ENCODE assay signal across 11 cellular contexts in genomic region chr7:93165447-93165846, GRCh38. TPM values are rescaled to one million over a fixed set of nuclear protein-coding genes. Genes with fewer than 3 reads are reported as not detected.
DNase-seq lines count a peak whose midpoint lies in the region; ATAC-seq, FAIRE-seq and TF ChIP-seq lines count a peak whose summit lies in the region.
"Had no signal": no experiment of that assay in that cellular context is flagged by ENCODE, and none has a peak within 500 bp of the region (broad histone marks: within the 10 kb centered on the region; RNA-seq: fewer than 3 reads in every experiment).

No MANE protein-coding gene starts in this region.

- no peaks in the 10 kb centered on the region for H3K79me2 ChIP-seq in K562 (ENCODE audit: control insufficient read depth, insufficient read depth, low read length)

- no peak for TF ChIP-seq POLR2A in K562 (conservative IDR thresholded peaks at IDR 0.05)

- TF ChIP-seq CTCF in K562 (IDR thresholded peaks at IDR 0.05 in 2 of 3, conservative IDR thresholded peaks at IDR 0.05 in 1 of 3; ENCODE audit: insufficient read depth in 2 of 3, low read depth in 1 of 3, low read length in 3 of 3), result no peak

- TF ChIP-seq RAD21 in K562 (CRISPR knock-in tag; conservative IDR thresholded peaks at IDR 0.05 in 1 of 2, IDR thresholded peaks at IDR 0.05 in 1 of 2), result no peak

- no peaks in the 10 kb centered on the region for H3K36me3 ChIP-seq in K562 (ENCODE audit: control insufficient read depth, insufficient read depth, low read length)

- peak; percentile 99 for ATAC-seq in GM18502 (IDR thresholded peaks at IDR 0.05; ENCODE audit: poor library complexity, unreplicated experiment)
- peak; percentile 99 for ATAC-seq in GM21423 (IDR thresholded peaks at IDR 0.05; ENCODE audit: unreplicated experiment)
- ATAC-seq in HG03159 (IDR thresholded peaks at IDR 0.05; ENCODE audit: unreplicated experiment), result peak; percentile 100
- ATAC-seq in K562, result no peak

- H3K4me2 ChIP-seq in K562 (ENCODE audit: insufficient read depth, low read length), result no peak overlapping the region

- intact Hi-C loops in K562 (cut with micrococcal nuclease), result no loop called here

- no peaks in the 10 kb centered on the region for H4K20me1 ChIP-seq in K562 (replicated peaks; ENCODE audit: control insufficient read depth, insufficient read depth, low read length)

- no peak for TF ChIP-seq EP300 in K562 (IDR thresholded peaks at IDR 0.05; ENCODE audit: low read length)

- in situ Hi-C loops in K562 (cut with MboI), result no loop called here

- WGBS in K562 (ENCODE audit: insufficient coverage, low coverage, missing lambda C conversion rate), result 0% methylated on average over 1 of the region's 1 CpG

- FAIRE-seq in K562 (lab: Jason Lieb, UNC), result peak; percentile 23
- FAIRE-seq: G401.6 had no signal

- DNase-seq in K562 (ENCODE audit: extremely low read depth in 1 of 4, low spot score in 3 of 4) (no peak), occipital lobe (lab: John Stamatoyannopoulos, UW) (no peak), amniotic stem cell (lab: John Stamatoyannopoulos, UW) (no peak), SK-N-DZ (ENCODE audit: low spot score) (no peak), NCI-H1048 (lab: John Stamatoyannopoulos, UW) (no peak)
- DNase-seq: NCI-H1417 had no signal

- H3K9me3 ChIP-seq in K562 (replicated peaks; ENCODE audit: control insufficient read depth, insufficient read depth, low read depth, low read length), result no peaks in the 10 kb centered on the region

- no peaks in the 10 kb centered on the region for H3K4me1 ChIP-seq in K562 (replicated peaks in 1 of 2; ENCODE audit: control insufficient read depth in 2 of 2, insufficient read depth in 2 of 2, low read length in 2 of 2)

- no TSS peak for BruUV-seq in K562 (replicated peaks; lab: Mats Ljungman, UMichigan)

- H3K27ac ChIP-seq in K562 (ENCODE audit: extremely low read depth, low read depth, low read length), result no peak overlapping the region
- H3K27ac ChIP-seq: VCaP had no signal

- H2AFZ ChIP-seq in K562 (ENCODE audit: low read depth, low read length), result no peak overlapping the region

- H3K9me1 ChIP-seq in K562 (ENCODE audit: control insufficient read depth, insufficient read depth, low read length), result no peaks in the 10 kb centered on the region

- CTCF ChIA-PET in K562 (lab: Yijun Ruan, JAX; ENCODE audit: low intra/inter-chr PET ratio), result interaction anchor here (0.6 kb wide), 1 partner anchor 574 kb away, joined by 4 read pairs; no protein-coding TSS in a partner anchor

- H3K9ac ChIP-seq in K562 (ENCODE audit: insufficient read depth in 1 of 2, low read depth in 2 of 2, low read length in 2 of 2), result no peak overlapping the region

- POLR2A ChIA-PET in K562 (lab: Yijun Ruan, JAX), result no interaction called here

- no peaks in the 10 kb centered on the region for H3K27me3 ChIP-seq in K562 (ENCODE audit: control insufficient read depth in 2 of 2, insufficient read depth in 2 of 2, low read length in 2 of 2)

- no peak overlapping the region for H3K4me3 ChIP-seq in K562

TF ChIP-seq in K562, 482 proteins besides CTCF, POLR2A, EP300 and RAD21:
- TF ChIP-seq RFX1 (IDR thresholded peaks at IDR 0.05) (no peak), TCF7 (IDR thresholded peaks at IDR 0.05; ENCODE audit: borderline replicate concordance) (no peak), HBP1 (CRISPR knock-in tag; IDR thresholded peaks at IDR 0.05) (no peak), SMARCA5 (IDR thresholded peaks at IDR 0.05) (no peak), MBD1 (CRISPR knock-in tag; IDR thresholded peaks at IDR 0.05) (no peak), CEBPB (tag; IDR thresholded peaks at IDR 0.05) (no peak), ZNF140 (CRISPR knock-in tag; IDR thresholded peaks at IDR 0.05) (no peak)

RNA-seq across cellular contexts. Expression of gene SAMD9L, which starts 17.3 kb away (rescaled TPM):
- total RNA-seq in K562 (2011; cell fraction: chromatin; rRNA removed; ENCODE audit: low replicate concordance), result 0.05 and 0.42 TPM in 2 replicates
- total RNA-seq in K562 (2011; cell fraction: nucleolus; rRNA removed), result not detected in 2 replicates
- total RNA-seq in K562 (2011; cell fraction: nucleoplasm; rRNA removed), result not detected in 2 replicates
- 0.41 and 0.59 TPM in 2 replicates for total RNA-seq in K562 (2014; rRNA removed)
- 0.48 and 0.91 TPM in 2 replicates for total RNA-seq in K562 (2014; rRNA removed; fragmentation: Illumina TruSeq; extraction: Trizol)
- 0.87 and 1.0 TPM in 2 replicates for total RNA-seq in K562 (2015; rRNA removed; fragmentation: Illumina TruSeq; extraction: Trizol)
- 0.44 and 0.45 TPM in 2 replicates for total RNA-seq in K562 (2021)
- polyA plus RNA-seq in K562 (2011; rRNA removed), result 0.07 and 0.15 TPM in 2 replicates
- polyA plus RNA-seq in K562 (2011; cell fraction: cytosol; rRNA removed), result under 0.01 TPM in 1 of 2 replicates, not detected in the other
- polyA plus RNA-seq in K562 (2011; cell fraction: nucleus; rRNA removed), result 0.21 and 0.23 TPM in 2 replicates
- 0.53 and 1.3 TPM in 2 replicates for polyA plus RNA-seq in K562 (2012)
- 0.33 and 0.55 TPM in 2 replicates for polyA plus RNA-seq in K562 (2014; fragmentation: Illumina TruSeq; extraction: Trizol)
- under 1 TPM; 0.44 to 0.48 TPM for polyA plus RNA-seq in K562 (2014; fragmentation: Nextera tagmentation; extraction: Ambion mirVana)
- polyA plus RNA-seq in K562 (2014; rRNA removed), result 0.32 and 1.1 TPM in 2 replicates
- polyA minus RNA-seq in K562 (2011; rRNA and poly(A)+ RNA removed), result 0.03 and 0.04 TPM in 2 replicates
- polyA minus RNA-seq in K562 (2011; cell fraction: cytosol; rRNA and poly(A)+ RNA removed), result not detected in 2 replicates
- 0.11 and 0.13 TPM in 2 replicates for polyA minus RNA-seq in K562 (2011; cell fraction: nucleus; rRNA and poly(A)+ RNA removed)
- total RNA-seq in occipital lobe, result 3.7 TPM
- 0.06 and 0.10 TPM in 2 replicates for polyA plus RNA-seq in SK-N-DZ (2014; cell fraction: cytosol; rRNA removed)
- 0.37 and 1.3 TPM in 2 replicates for polyA plus RNA-seq in SK-N-DZ (2014; cell fraction: nucleus; rRNA removed)

RNA-seq across cellular contexts. Expression of gene SAMD9, which starts 47.7 kb away (rescaled TPM):
- total RNA-seq in K562 (2011; cell fraction: chromatin; rRNA removed; ENCODE audit: low replicate concordance), result 0.32 and 1.5 TPM in 2 replicates
- 0.17 and 0.26 TPM in 2 replicates for total RNA-seq in K562 (2011; cell fraction: nucleolus; rRNA removed)
- 0.44 and 0.53 TPM in 2 replicates for total RNA-seq in K562 (2011; cell fraction: nucleoplasm; rRNA removed)
- total RNA-seq in K562 (2014; rRNA removed) (1.6 and 1.9 TPM in 2 replicates), K562 (2014; rRNA removed; fragmentation: Illumina TruSeq; extraction: Trizol) (3.7 and 4.4 TPM in 2 replicates), K562 (2015; rRNA removed; fragmentation: Illumina TruSeq; extraction: Trizol) (3.9 and 4.0 TPM in 2 replicates), K562 (2021) (2.5 and 2.7 TPM in 2 replicates), occipital lobe (3.3 TPM)
- polyA plus RNA-seq in K562 (2011; rRNA removed) (0.51 and 1.0 TPM in 2 replicates), K562 (2014; fragmentation: Illumina TruSeq; extraction: Trizol) (2.2 and 2.9 TPM in 2 replicates), K562 (2014; fragmentation: Nextera tagmentation; extraction: Ambion mirVana) (1 to 10 TPM; 1.1 to 1.3 TPM), K562 (2014; rRNA removed) (1.1 and 1.5 TPM in 2 replicates)
- 0.07 and 0.10 TPM in 2 replicates for polyA plus RNA-seq in K562 (2011; cell fraction: cytosol; rRNA removed)
- 0.28 and 0.33 TPM in 2 replicates for polyA plus RNA-seq in K562 (2011; cell fraction: nucleus; rRNA removed)
- polyA plus RNA-seq in K562 (2012), result 1.5 and 2.1 TPM in 2 replicates
- polyA minus RNA-seq in K562 (2011; rRNA and poly(A)+ RNA removed), result 1.9 and 3.3 TPM in 2 replicates
- polyA minus RNA-seq in K562 (2011; cell fraction: cytosol; rRNA and poly(A)+ RNA removed), result 0.46 and 1.8 TPM in 2 replicates
- polyA minus RNA-seq in K562 (2011; cell fraction: nucleus; rRNA and poly(A)+ RNA removed), result 1.2 and 1.3 TPM in 2 replicates
- 0.02 TPM in 1 of 2 replicates, not detected in the other for polyA plus RNA-seq in SK-N-DZ (2014; cell fraction: cytosol; rRNA removed)
- not detected in 2 replicates for polyA plus RNA-seq in SK-N-DZ (2014; cell fraction: nucleus; rRNA removed)
